Comparison of ENCODE assay signal across 1 cellular context in genomic region chr7:142043917-142044316, GRCh38. TPM values are rescaled to one million over a fixed set of nuclear protein-coding genes. Genes with fewer than 3 reads are reported as not detected.
"Had no signal": no experiment of that assay in that cellular context is flagged by ENCODE, and none has a peak within 500 bp of the region (broad histone marks: within the 10 kb centered on the region; RNA-seq: fewer than 3 reads in every experiment).

No MANE protein-coding gene starts in this region.

RNA-seq across cellular contexts. Expression of gene MGAM, which starts 48.2 kb away (rescaled TPM):
- total RNA-seq: G401 had no signal
